ENCODE assay signal across 18 cellular contexts in genomic region chr16:11234884-11235702, GRCh38. TPM values are rescaled to one million over a fixed set of nuclear protein-coding genes. Genes with fewer than 3 reads are reported as not detected.
DNase-seq lines count a peak whose midpoint lies in the region; ATAC-seq, FAIRE-seq and TF ChIP-seq lines count a peak whose summit lies in the region.
"Had no signal": no experiment of that assay in that cellular context is flagged by ENCODE, and none has a peak within 500 bp of the region (broad histone marks: within the 10 kb centered on the region; RNA-seq: fewer than 3 reads in every experiment).

No MANE protein-coding gene starts in this region.

- H3K4me3 Mint-ChIP-seq in activated CD4-positive, alpha-beta T cell treated with anti-CD3 and anti-CD28 coated beads, Interleukin-2, amount 10 ng/mL, durations not matched to agents 24 days and 14 days = peak overlapping the region; percentile 19
- H3K4me3 Mint-ChIP-seq in HFFc6 = no peak overlapping the region
- no peak overlapping the region for H3K4me3 Mint-ChIP-seq in activated CD8-positive, alpha-beta T cell treated with anti-CD3 and anti-CD28 coated beads for 36 hours
- peak overlapping the region; percentile 36 for H3K4me3 Mint-ChIP-seq in natural killer cell
- H3K4me3 Mint-ChIP-seq: central memory CD8-positive, alpha-beta T cell; type B pancreatic cell had no signal

- H3K27ac ChIP-seq in kidney (ENCODE audit: low read depth in 2 of 2, low read length in 2 of 2) = no peak overlapping the region

- peak; percentile 68 for DNase-seq in activated CD4-positive, alpha-beta T cell treated with anti-CD3 and anti-CD28 coated beads, Interleukin-2, amount 10 ng/mL, durations not matched to agents 24 days and 14 days
- DNase-seq in activated CD4-positive, alpha-beta T cell treated with anti-CD3 and anti-CD28 coated beads for 4 hours = no peak
- DNase-seq in HFFc6 (no peak), natural killer cell (no peak), nucleus accumbens (lab: John Stamatoyannopoulos, UW) (no peak), kidney (no peak)
- no peak for DNase-seq in activated CD8-positive, alpha-beta T cell treated with anti-CD3 and anti-CD28 coated beads for 36 hours
- DNase-seq: activated effector memory CD4-positive, alpha-beta T cell treated with anti-CD3 and anti-CD28 coated beads, Interleukin-2, amount 50 U/mL, for 16 hours; heart right ventricle; NCI-H1105 treated with DMSO at 0.1 percent for 48 hours had no signal

- H3K36me3 ChIP-seq in kidney (ENCODE audit: control insufficient read depth in 1 of 2, insufficient read depth in 2 of 2, low read length in 2 of 2) = no peaks in the 10 kb centered on the region
- H3K36me3 ChIP-seq: heart right ventricle had no signal

- no peak for FAIRE-seq in kidney (lab: Jason Lieb, UNC)
- FAIRE-seq: GM12891 had no signal

- no peak overlapping the region for H3K4me3 ChIP-seq in kidney (ENCODE audit: low read length in 2 of 2)
- H3K4me3 ChIP-seq: heart right ventricle had no signal

- peaks cover 0 to 5% of the 10 kb centered on the region in 2 donors for H3K4me1 ChIP-seq in kidney (ENCODE audit: control insufficient read depth in 1 of 2, insufficient read depth in 1 of 2, low read depth in 1 of 2, low read length in 2 of 2)

- H3K9me3 Mint-ChIP-seq in activated CD4-positive, alpha-beta T cell treated with anti-CD3 and anti-CD28 coated beads, Interleukin-2, amount 10 ng/mL, durations not matched to agents 24 days and 14 days = no peaks in the 10 kb centered on the region
- H3K9me3 Mint-ChIP-seq in HFFc6 = no peaks in the 10 kb centered on the region
- no peaks in the 10 kb centered on the region for H3K9me3 Mint-ChIP-seq in activated CD8-positive, alpha-beta T cell treated with anti-CD3 and anti-CD28 coated beads for 36 hours
- no peaks in the 10 kb centered on the region for H3K9me3 Mint-ChIP-seq in natural killer cell
- H3K9me3 Mint-ChIP-seq: central memory CD8-positive, alpha-beta T cell; type B pancreatic cell had no signal

- intact Hi-C loops in activated CD4-positive, alpha-beta T cell treated with anti-CD3 and anti-CD28 coated beads, Interleukin-2, amount 10 ng/mL, durations not matched to agents 24 days and 14 days (cut with micrococcal nuclease) = loop anchor here (1.0 kb wide), 3 partner anchors 17 to 271 kb away; no protein-coding TSS in a partner anchor
- intact Hi-C loops in activated CD8-positive, alpha-beta T cell treated with anti-CD3 and anti-CD28 coated beads for 36 hours (cut with micrococcal nuclease) = no loop called here
- intact Hi-C loops in natural killer cell (cut with micrococcal nuclease) (loop anchor here (2.0 to 10.0 kb wide), 2 partner anchors 18 to 360 kb away; partner anchors contain the start of gene CIITA), kidney (cut with DNase I) (no loop called here)

- ATAC-seq in activated CD8-positive, alpha-beta T cell treated with anti-CD3 and anti-CD28 coated beads for 36 hours = no peak
- ATAC-seq in natural killer cell (peak; percentile 37 to 48 (median 38)), HG03460 (IDR thresholded peaks at IDR 0.05; ENCODE audit: unreplicated experiment) (no peak)

- 0 out of 2 replicates have a peak, but pooled peaks have one; percentile 8 for TF ChIP-seq CTCF in HFFc6 (IDR thresholded peaks at IDR 0.05)
- TF ChIP-seq CTCF in activated CD8-positive, alpha-beta T cell treated with anti-CD3 and anti-CD28 coated beads for 36 hours (IDR thresholded peaks at IDR 0.05) = no peak
- TF ChIP-seq CTCF in natural killer cell (IDR thresholded peaks at IDR 0.05) = no peak
- TF ChIP-seq CTCF in kidney (IDR thresholded peaks at IDR 0.05; ENCODE audit: borderline replicate concordance, extremely low read depth, insufficient read depth) = no peak

- POLR2A ChIA-PET in activated CD8-positive, alpha-beta T cell treated with anti-CD3 and anti-CD28 coated beads for 36 hours (lab: Charles Lee) = interaction anchor here (2.0 to 4.1 kb wide), 5 partner anchors 11 to 20 kb away, joined by 8 to 52 read pairs (median 29); partner anchors contain the start of gene SOCS1

- no peak overlapping the region for H3K9ac ChIP-seq in kidney (ENCODE audit: low read length in 2 of 2)

- H3K27ac Mint-ChIP-seq in activated CD4-positive, alpha-beta T cell treated with anti-CD3 and anti-CD28 coated beads, Interleukin-2, amount 10 ng/mL, durations not matched to agents 24 days and 14 days = peak overlapping the region; percentile 68
- H3K27ac Mint-ChIP-seq in HFFc6 (peak overlapping the region; percentile 22; the same call in 1 of the 2 replicates), natural killer cell (peak overlapping the region; percentile 84 to 92)
- peak overlapping the region; percentile 84 for H3K27ac Mint-ChIP-seq in activated CD8-positive, alpha-beta T cell treated with anti-CD3 and anti-CD28 coated beads for 36 hours
- H3K27ac Mint-ChIP-seq: type B pancreatic cell had no signal

- H3K36me3 Mint-ChIP-seq in activated CD4-positive, alpha-beta T cell treated with anti-CD3 and anti-CD28 coated beads, Interleukin-2, amount 10 ng/mL, durations not matched to agents 24 days and 14 days (ENCODE audit: low read depth) = no peaks in the 10 kb centered on the region
- no peaks in the 10 kb centered on the region for H3K36me3 Mint-ChIP-seq in HFFc6 (ENCODE audit: low read depth)
- H3K36me3 Mint-ChIP-seq in activated CD8-positive, alpha-beta T cell treated with anti-CD3 and anti-CD28 coated beads for 36 hours (ENCODE audit: low read depth) = no peaks in the 10 kb centered on the region
- no peaks in the 10 kb centered on the region for H3K36me3 Mint-ChIP-seq in natural killer cell
- H3K36me3 Mint-ChIP-seq: type B pancreatic cell had no signal

- H3K27me3 Mint-ChIP-seq in activated CD4-positive, alpha-beta T cell treated with anti-CD3 and anti-CD28 coated beads, Interleukin-2, amount 10 ng/mL, durations not matched to agents 24 days and 14 days = no peaks in the 10 kb centered on the region
- peaks cover 2% of the 10 kb centered on the region; the same call in 1 of the 2 replicates for H3K27me3 Mint-ChIP-seq in HFFc6 (ENCODE audit: insufficient read depth)
- H3K27me3 Mint-ChIP-seq in activated CD8-positive, alpha-beta T cell treated with anti-CD3 and anti-CD28 coated beads for 36 hours = no peaks in the 10 kb centered on the region
- H3K27me3 Mint-ChIP-seq in natural killer cell (ENCODE audit: low read depth in 2 of 2) = no peaks in the 10 kb centered on the region
- H3K27me3 Mint-ChIP-seq: central memory CD8-positive, alpha-beta T cell; type B pancreatic cell had no signal

- H3K9me3 ChIP-seq in kidney (ENCODE audit: control insufficient read depth in 1 of 2, low read length in 2 of 2) = no peaks in the 10 kb centered on the region
- H3K9me3 ChIP-seq: heart right ventricle had no signal

- CTCF ChIA-PET in activated CD8-positive, alpha-beta T cell treated with anti-CD3 and anti-CD28 coated beads for 36 hours (lab: Charles Lee) = interaction anchor here (0.9 to 2.6 kb wide), 4 partner anchors 10 to 141 kb away, joined by 3 to 13 read pairs (median 4); partner anchors contain the start of gene SOCS1

- H3K4me1 Mint-ChIP-seq in activated CD4-positive, alpha-beta T cell treated with anti-CD3 and anti-CD28 coated beads, Interleukin-2, amount 10 ng/mL, durations not matched to agents 24 days and 14 days = peaks cover 69% of the 10 kb centered on the region
- peaks cover 29% of the 10 kb centered on the region for H3K4me1 Mint-ChIP-seq in HFFc6 (ENCODE audit: low read depth)
- H3K4me1 Mint-ChIP-seq in activated CD8-positive, alpha-beta T cell treated with anti-CD3 and anti-CD28 coated beads for 36 hours (ENCODE audit: low read depth) = peaks cover 60% of the 10 kb centered on the region
- H3K4me1 Mint-ChIP-seq in natural killer cell = peaks cover 62% of the 10 kb centered on the region in 2 donors

RNA-seq across cellular contexts. Expression of gene SOCS1, which starts 20.9 kb away (rescaled TPM):
- 152 and 153 TPM in 2 replicates for total RNA-seq in activated CD4-positive, alpha-beta T cell treated with anti-CD3 and anti-CD28 coated beads, Interleukin-2, amount 10 ng/mL, durations not matched to agents 24 days and 14 days
- total RNA-seq in HFFc6 (2021; fragmentation: NEBNext Ultra II Directional; extraction: Animal tissue kit (Norgen Biotek cat#: 25700)) = 1 to 10 TPM; 3.8 to 6.7 (median 5.9) TPM
- total RNA-seq in activated CD8-positive, alpha-beta T cell treated with anti-CD3 and anti-CD28 coated beads for 36 hours = 10 to 100 TPM; 75.7 to 75.8 TPM
- total RNA-seq in natural killer cell (10 to 100 TPM; 21.7 to 74.7 (median 27.2) TPM), kidney (21.8 TPM)
- 10.4 TPM for polyA plus RNA-seq in kidney (ENCODE audit: insufficient read depth, low read depth, low replicate concordance)

RNA-seq across cellular contexts. Expression of gene TNP2, which starts 34.0 kb away (rescaled TPM):
- not detected in 2 replicates for total RNA-seq in activated CD4-positive, alpha-beta T cell treated with anti-CD3 and anti-CD28 coated beads, Interleukin-2, amount 10 ng/mL, durations not matched to agents 24 days and 14 days
- total RNA-seq in HFFc6 (2021; fragmentation: NEBNext Ultra II Directional; extraction: Animal tissue kit (Norgen Biotek cat#: 25700)) = not detected
- not detected for total RNA-seq in activated CD8-positive, alpha-beta T cell treated with anti-CD3 and anti-CD28 coated beads for 36 hours
- total RNA-seq in natural killer cell = not detected
- total RNA-seq in kidney = not detected
- polyA plus RNA-seq in kidney (ENCODE audit: insufficient read depth, low read depth, low replicate concordance) = not detected
- total RNA-seq: A673, heart right ventricle, HT-29, left lobe of liver, NCI-H460 had no signal
- polyA plus RNA-seq: heart right ventricle had no signal

RNA-seq across cellular contexts. Expression of gene PRM3, which starts 38.3 kb away (rescaled TPM):
- not detected in 2 replicates for total RNA-seq in activated CD4-positive, alpha-beta T cell treated with anti-CD3 and anti-CD28 coated beads, Interleukin-2, amount 10 ng/mL, durations not matched to agents 24 days and 14 days
- not detected for total RNA-seq in HFFc6 (2021; fragmentation: NEBNext Ultra II Directional; extraction: Animal tissue kit (Norgen Biotek cat#: 25700))
- not detected for total RNA-seq in activated CD8-positive, alpha-beta T cell treated with anti-CD3 and anti-CD28 coated beads for 36 hours
- total RNA-seq in natural killer cell (not detected), kidney (not detected)
- polyA plus RNA-seq in kidney (ENCODE audit: insufficient read depth, low read depth, low replicate concordance) = not detected
- total RNA-seq: A673, heart right ventricle, HT-29, left lobe of liver, NCI-H460 had no signal
- polyA plus RNA-seq: heart right ventricle had no signal

RNA-seq across cellular contexts. Expression of gene PRM2, which starts 41.2 kb away (rescaled TPM):
- total RNA-seq in activated CD4-positive, alpha-beta T cell treated with anti-CD3 and anti-CD28 coated beads, Interleukin-2, amount 10 ng/mL, durations not matched to agents 24 days and 14 days = not detected in 2 replicates
- not detected for total RNA-seq in HFFc6 (2021; fragmentation: NEBNext Ultra II Directional; extraction: Animal tissue kit (Norgen Biotek cat#: 25700))
- not detected for total RNA-seq in activated CD8-positive, alpha-beta T cell treated with anti-CD3 and anti-CD28 coated beads for 36 hours
- total RNA-seq in natural killer cell = not detected
- not detected for total RNA-seq in kidney
- not detected for polyA plus RNA-seq in kidney (ENCODE audit: insufficient read depth, low read depth, low replicate concordance)
- total RNA-seq: A673, heart right ventricle, HT-29, left lobe of liver, NCI-H460 had no signal
- polyA plus RNA-seq: heart right ventricle had no signal

RNA-seq across cellular contexts. Expression of gene PRM1, which starts 46.0 kb away (rescaled TPM):
- total RNA-seq in activated CD4-positive, alpha-beta T cell treated with anti-CD3 and anti-CD28 coated beads, Interleukin-2, amount 10 ng/mL, durations not matched to agents 24 days and 14 days = not detected in 2 replicates
- total RNA-seq in HFFc6 (2021; fragmentation: NEBNext Ultra II Directional; extraction: Animal tissue kit (Norgen Biotek cat#: 25700)) = not detected
- not detected for total RNA-seq in activated CD8-positive, alpha-beta T cell treated with anti-CD3 and anti-CD28 coated beads for 36 hours
- total RNA-seq in natural killer cell = not detected
- total RNA-seq in kidney = not detected
- not detected for polyA plus RNA-seq in kidney (ENCODE audit: insufficient read depth, low read depth, low replicate concordance)
- total RNA-seq: A673, heart right ventricle, HT-29, left lobe of liver, NCI-H460 had no signal
- polyA plus RNA-seq: heart right ventricle had no signal

Comparison
In these comparisons a context has a peak if more than half of its experiments do, and no peak if none do; other contexts are left out.
1. H3K27ac Mint-ChIP-seq: peak in every context shown above with its lines; median percentile 88 in natural killer cell; 84 in activated CD8-positive, alpha-beta T cell treated with anti-CD3 and anti-CD28 coated beads for 36 hours; 68 in activated CD4-positive, alpha-beta T cell treated with anti-CD3 and anti-CD28 coated beads, Interleukin-2, amount 10 ng/mL, durations not matched to agents 24 days and 14 days; 22 in HFFc6.
2. H3K4me3 Mint-ChIP-seq: peak in activated CD4-positive, alpha-beta T cell treated with anti-CD3 and anti-CD28 coated beads, Interleukin-2, amount 10 ng/mL, durations not matched to agents 24 days and 14 days (single experiment) and natural killer cell (single experiment); none in HFFc6 (single experiment) and activated CD8-positive, alpha-beta T cell treated with anti-CD3 and anti-CD28 coated beads for 36 hours (single experiment).
3. ATAC-seq: peak in natural killer cell (3 of 3); none in activated CD8-positive, alpha-beta T cell treated with anti-CD3 and anti-CD28 coated beads for 36 hours (single experiment) and HG03460 (single experiment).
4. intact Hi-C loops: an anchor here in activated CD4-positive, alpha-beta T cell treated with anti-CD3 and anti-CD28 coated beads, Interleukin-2, amount 10 ng/mL, durations not matched to agents 24 days and 14 days (1.0 kb wide) and natural killer cell (2.0 to 10.0 kb wide); none called in activated CD8-positive, alpha-beta T cell treated with anti-CD3 and anti-CD28 coated beads for 36 hours and kidney.